Comparison of ENCODE assay signal across 8 cellular contexts in genomic region chr7:101813414-101814019, GRCh38. TPM values are rescaled to one million over a fixed set of nuclear protein-coding genes. Genes with fewer than 3 reads are reported as not detected.
DNase-seq lines count a peak whose midpoint lies in the region; ATAC-seq and TF ChIP-seq lines count a peak whose summit lies in the region.

No MANE protein-coding gene starts in this region.

- peaks cover 43% of the 10 kb centered on the region for H3F3A ChIP-seq in SU-DHL-6 (ENCODE audit: insufficient read depth)

- H3K27me3 Mint-ChIP-seq in T-helper 1 cell treated with Interleukin-12 subunit alpha and Interleukin-12 subunit beta and Interleukin-4 antibody, amounts not matched to agents 30 μg/mL and 1 μg/mL, for 36 hours (ENCODE audit: low read depth): peaks cover 34% of the 10 kb centered on the region
- H3K27me3 Mint-ChIP-seq in stimulated activated naive B cell treated with anti-CD40 and anti-IgM and Interleukin-4, amounts not matched to agents 10 μg/mL and 1 μg/mL and 100 μg/mL, for 72 hours: peaks cover 0 to 4% of the 10 kb centered on the region in 2 donors

- H3K9me3 Mint-ChIP-seq in T-helper 1 cell treated with Interleukin-12 subunit alpha and Interleukin-12 subunit beta and Interleukin-4 antibody, amounts not matched to agents 30 μg/mL and 1 μg/mL, for 36 hours: no peaks in the 10 kb centered on the region
- H3K9me3 Mint-ChIP-seq in stimulated activated naive B cell treated with anti-CD40 and anti-IgM and Interleukin-4, amounts not matched to agents 10 μg/mL and 1 μg/mL and 100 μg/mL, for 72 hours: no peaks in the 10 kb centered on the region

- H3K27ac Mint-ChIP-seq in T-helper 1 cell treated with Interleukin-12 subunit alpha and Interleukin-12 subunit beta and Interleukin-4 antibody, amounts not matched to agents 30 μg/mL and 1 μg/mL, for 36 hours: no peak overlapping the region
- no peak overlapping the region for H3K27ac Mint-ChIP-seq in stimulated activated naive B cell treated with anti-CD40 and anti-IgM and Interleukin-4, amounts not matched to agents 10 μg/mL and 1 μg/mL and 100 μg/mL, for 72 hours

- DNase-seq in T-helper 1 cell (no peak), fibroblast of the aortic adventitia (ENCODE audit: low read depth) (no peak), NCI-H748 (lab: John Stamatoyannopoulos, UW; ENCODE audit: unreplicated experiment) (no peak), occipital lobe (lab: John Stamatoyannopoulos, UW) (no peak)
- DNase-seq in stimulated activated naive B cell treated with anti-CD40 and anti-IgM and Interleukin-4, amounts not matched to agents 10 μg/mL and 1 μg/mL and 100 μg/mL, for 72 hours: no peak

- peak overlapping the region; percentile 66 for H3K4me2 ChIP-seq in SU-DHL-6 (ENCODE audit: low read depth, low read length, poor library complexity, severe bottlenecking)

- no peak overlapping the region for H3K4me3 ChIP-seq in SU-DHL-6 (ENCODE audit: insufficient read depth, low read length, poor library complexity, severe bottlenecking)
- H3K4me3 ChIP-seq in fibroblast of the aortic adventitia (ENCODE audit: low read depth, low read length): peak overlapping the region; percentile 73

- no peaks in the 10 kb centered on the region for H3K9me3 ChIP-seq in SU-DHL-6 (ENCODE audit: insufficient read depth, low read length)

- peak overlapping the region; percentile 58 for H3K4me3 Mint-ChIP-seq in T-helper 1 cell treated with Interleukin-12 subunit alpha and Interleukin-12 subunit beta and Interleukin-4 antibody, amounts not matched to agents 30 μg/mL and 1 μg/mL, for 36 hours
- peak overlapping the region; percentile 21 to 81 for H3K4me3 Mint-ChIP-seq in stimulated activated naive B cell treated with anti-CD40 and anti-IgM and Interleukin-4, amounts not matched to agents 10 μg/mL and 1 μg/mL and 100 μg/mL, for 72 hours

- H4K20me1 ChIP-seq in SU-DHL-6 (ENCODE audit: low read depth, low read length): no peaks in the 10 kb centered on the region

- no peak for TF ChIP-seq CTCF in SU-DHL-6 (IDR thresholded peaks at IDR 0.05; ENCODE audit: insufficient read depth, low read length, poor library complexity, severe bottlenecking)
- no peak for TF ChIP-seq CTCF in fibroblast of the aortic adventitia (IDR thresholded peaks at IDR 0.05; ENCODE audit: insufficient read depth, low read length)

- H2AFZ ChIP-seq in SU-DHL-6 (ENCODE audit: low read depth, low read length, severe bottlenecking): peak overlapping the region; percentile 14

- H3K36me3 ChIP-seq in SU-DHL-6 (ENCODE audit: low read length): peaks cover 8% of the 10 kb centered on the region

- H3K36me3 Mint-ChIP-seq in T-helper 1 cell treated with Interleukin-12 subunit alpha and Interleukin-12 subunit beta and Interleukin-4 antibody, amounts not matched to agents 30 μg/mL and 1 μg/mL, for 36 hours (ENCODE audit: low read depth): no peaks in the 10 kb centered on the region
- H3K36me3 Mint-ChIP-seq in stimulated activated naive B cell treated with anti-CD40 and anti-IgM and Interleukin-4, amounts not matched to agents 10 μg/mL and 1 μg/mL and 100 μg/mL, for 72 hours: no peaks in the 10 kb centered on the region

- H3K27ac ChIP-seq in SU-DHL-6 (ENCODE audit: low read depth, low read length): no peak overlapping the region

- peaks cover 18% of the 10 kb centered on the region for H3K79me2 ChIP-seq in SU-DHL-6 (ENCODE audit: insufficient read depth, low read length)

- H3K9ac ChIP-seq in SU-DHL-6 (ENCODE audit: low read length): peak overlapping the region; percentile 73

- no peak for ATAC-seq in stimulated activated naive B cell treated with anti-CD40 and anti-IgM and Interleukin-4, amounts not matched to agents 10 μg/mL and 1 μg/mL and 100 μg/mL, for 72 hours (replicated peaks)
- ATAC-seq in HG03457 (IDR thresholded peaks at IDR 0.05; ENCODE audit: unreplicated experiment): no peak

- no peaks in the 10 kb centered on the region for H3K27me3 ChIP-seq in SU-DHL-6 (ENCODE audit: low read length)

- H3K9me2 ChIP-seq in SU-DHL-6 (replicated peaks; ENCODE audit: insufficient read depth, low read length): no peaks in the 10 kb centered on the region

- H3K4me1 Mint-ChIP-seq in T-helper 1 cell treated with Interleukin-12 subunit alpha and Interleukin-12 subunit beta and Interleukin-4 antibody, amounts not matched to agents 30 μg/mL and 1 μg/mL, for 36 hours (ENCODE audit: low read depth): peaks cover 7% of the 10 kb centered on the region
- H3K4me1 Mint-ChIP-seq in stimulated activated naive B cell treated with anti-CD40 and anti-IgM and Interleukin-4, amounts not matched to agents 10 μg/mL and 1 μg/mL and 100 μg/mL, for 72 hours: peaks cover 6 to 17% of the 10 kb centered on the region in 2 donors

RNA-seq across cellular contexts. Expression of gene CUX1, which starts 3.9 kb away (rescaled TPM):
- total RNA-seq in fibroblast of the aortic adventitia (ENCODE audit: low replicate concordance) (36.1 and 44.2 TPM in 2 replicates), occipital lobe (23.2 TPM)
